In the genomic region with DNA sequence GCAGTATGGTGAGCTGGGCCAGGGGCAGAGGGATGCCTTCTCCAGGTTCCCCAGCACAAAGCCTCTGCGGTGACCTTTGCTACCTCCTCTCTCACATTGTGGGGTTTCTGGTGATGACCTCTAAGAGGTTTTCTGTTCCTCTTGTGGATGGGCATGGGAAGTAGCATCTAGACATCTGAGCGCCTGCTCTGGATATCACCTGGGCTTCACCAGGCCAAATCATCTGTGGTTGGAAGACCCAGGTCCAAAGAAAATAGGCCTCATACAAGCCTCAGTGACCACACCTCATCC, we compare ENCODE assay signal across 7 cellular contexts. TPM values are rescaled to one million over a fixed set of nuclear protein-coding genes. Genes with fewer than 3 reads are reported as not detected.
"Had no signal": no experiment of that assay in that cellular context is flagged by ENCODE, and none has a peak within 500 bp of the region (broad histone marks: within the 10 kb centered on the region; RNA-seq: fewer than 3 reads in every experiment).

No MANE protein-coding gene starts in this region.

- H3K27ac Mint-ChIP-seq: IgD-negative memory B cell had no signal

- H3K4me3 Mint-ChIP-seq: IgD-negative memory B cell had no signal

- H3K27ac ChIP-seq: HL-60 had no signal

- DNase-seq: IMR-90, KBM-7, KG1 had no signal

- H3K36me3 Mint-ChIP-seq: IgD-negative memory B cell had no signal

- ATAC-seq: HepG2, K562 had no signal

- H3K9me3 Mint-ChIP-seq: IgD-negative memory B cell had no signal

RNA-seq across cellular contexts. Expression of gene AMIGO3, which starts 38.3 kb away (rescaled TPM):
- total RNA-seq: IMR-90 had no signal
